Comparison of ENCODE assay signal across 30 cellular contexts in the genomic region with DNA sequence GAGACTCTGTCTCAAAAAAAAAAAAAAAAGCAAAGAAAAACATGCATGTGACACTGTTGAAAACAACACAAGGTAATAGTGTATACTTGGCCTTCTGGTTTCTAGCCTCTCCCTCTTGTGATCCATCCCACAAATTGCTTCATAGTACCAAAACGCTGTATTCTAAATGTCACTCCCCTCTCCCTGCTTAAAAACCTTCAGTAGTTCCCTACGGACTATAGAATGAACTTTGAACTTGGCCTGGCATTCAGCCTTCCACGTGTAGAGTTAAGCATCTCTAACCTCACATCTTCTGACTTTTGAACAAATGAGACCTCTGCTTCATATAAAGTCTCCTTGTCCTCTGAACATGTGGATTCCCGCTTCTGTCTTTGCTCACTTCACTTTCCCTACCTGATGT.
"Had no signal": no experiment of that assay in that cellular context is flagged by ENCODE, and none has a peak within 500 bp of the region (broad histone marks: within the 10 kb centered on the region; RNA-seq: fewer than 3 reads in every experiment).

No MANE protein-coding gene starts in this region.

- H3K9me3 Mint-ChIP-seq: natural killer cell had no signal

- DNase-seq: colonic mucosa; dermis blood vessel endothelial cell; effector memory CD4-positive, alpha-beta T cell; erythroblast; esophagus squamous epithelium; foreskin melanocyte; glutamatergic neuron; heart right ventricle; hippocampal formation; kidney glomerular epithelial cell; left colon; left ventricle myocardium inferior; lower lobe of right lung; natural killer cell; occipital lobe; stimulated activated CD4-positive, alpha-beta T cell treated with anti-CD3 and anti-CD28 coated beads, Interleukin-12 subunit alpha, Interleukin-12 subunit beta, amount 100 ng/mL, for 4 hours; stimulated activated CD4-positive, alpha-beta T cell treated with anti-CD3 and anti-CD28 coated beads, Interleukin-1b, Interleukin-23, amount 100 ng/mL, for 48 hours; stimulated activated CD4-positive, alpha-beta T cell treated with anti-CD3 and anti-CD28 coated beads, Interleukin-4, amount 100 ng/mL, for 1 hour; stimulated activated CD8-positive, alpha-beta memory T cell treated with anti-CD3 and anti-CD28 coated beads, Interleukin-4, amount 100 ng/mL, for 48 hours; stimulated activated naive CD4-positive, alpha-beta T cell treated with Interleukin-2 at 50 U/mL for 16 hours; stomach; thyroid gland; trophoblast cell had no signal

- H3K9me3 ChIP-seq: colonic mucosa, esophagus squamous epithelium, heart right ventricle, left ventricle myocardium inferior, lower lobe of right lung, right atrium auricular region, stomach, thyroid gland, vagina had no signal

- FAIRE-seq: islet of Langerhans had no signal

- H3K27me3 ChIP-seq: colonic mucosa, esophagus squamous epithelium, heart right ventricle, right atrium auricular region, stomach, thyroid gland, vagina had no signal

- ATAC-seq: heart right ventricle, left colon, lower lobe of right lung, natural killer cell, sciatic nerve had no signal

- H3K4me1 ChIP-seq: colonic mucosa had no signal

- H3K27ac Mint-ChIP-seq: natural killer cell had no signal

- H2AFZ ChIP-seq: parathyroid adenoma had no signal

- H3K27me3 Mint-ChIP-seq: progenitor cell of endocrine pancreas had no signal

- H3K27ac ChIP-seq: colonic mucosa, esophagus squamous epithelium, heart right ventricle, left ventricle myocardium inferior, lower lobe of right lung, parathyroid adenoma, right atrium auricular region, stomach, thyroid gland, vagina had no signal

- H3K9ac ChIP-seq: parathyroid adenoma had no signal

- H3K4me3 Mint-ChIP-seq: natural killer cell had no signal

- H3K4me2 ChIP-seq: smooth muscle cell had no signal

- H3K36me3 ChIP-seq: colonic mucosa had no signal

- H3K4me3 ChIP-seq: colonic mucosa, esophagus squamous epithelium, heart right ventricle, left ventricle myocardium inferior, lower lobe of right lung, right atrium auricular region, smooth muscle cell, stomach, thyroid gland, vagina had no signal
